7 cellular contexts compared by ENCODE assay signal in genomic region chr1:158149577-158150269, GRCh38. TPM values are rescaled to one million over a fixed set of nuclear protein-coding genes. Genes with fewer than 3 reads are reported as not detected.
DNase-seq lines count a peak whose midpoint lies in the region; ATAC-seq and TF ChIP-seq lines count a peak whose summit lies in the region.

No MANE protein-coding gene starts in this region.

- dilution Hi-C loops in IMR-90 (cut with HindIII; ENCODE audit: low sequenced_read_pairs, unreplicated experiment), result loop anchor here (25.0 kb wide), 1 partner anchor 187 kb away; no protein-coding TSS in a partner anchor

- no peak overlapping the region for H2BK20ac ChIP-seq in IMR-90 (ENCODE audit: low read depth, low read length)

- no peaks in the 10 kb centered on the region for H4K20me1 ChIP-seq in IMR-90 (ENCODE audit: insufficient read depth, low read length)
- H4K20me1 ChIP-seq in neural cell (ENCODE audit: insufficient read depth), result no peaks in the 10 kb centered on the region

- H3K27me3 ChIP-seq in IMR-90 (ENCODE audit: control insufficient read depth, insufficient read depth, low read length) (peaks cover 2% of the 10 kb centered on the region; the same call in 1 of the 2 replicates), SJSA1 (replicated peaks) (no peaks in the 10 kb centered on the region), neural cell (ENCODE audit: insufficient read depth, low read depth, low read length) (no peaks in the 10 kb centered on the region)

- peaks cover 6% of the 10 kb centered on the region for H3K9me1 ChIP-seq in IMR-90 (ENCODE audit: insufficient read depth, low read length)

- H2AFZ ChIP-seq in IMR-90 (replicated peaks; ENCODE audit: low read length, poor library complexity) (peak overlapping the region; percentile 96), neural cell (ENCODE audit: low read depth, low read length) (peak overlapping the region; percentile 66)

- H3K4me3 ChIP-seq in IMR-90 (ENCODE audit: insufficient read depth, low read depth, low read length) (peak overlapping the region; percentile 34), SJSA1 (peak overlapping the region; percentile 23), foreskin fibroblast (ENCODE audit: low read depth in 1 of 2, low read length in 2 of 2) (peak overlapping the region; percentile 38 to 51), neural cell (ENCODE audit: low read length) (peak overlapping the region; percentile 64)

- TF ChIP-seq EP300 in neural cell (conservative IDR thresholded peaks at IDR 0.05; ENCODE audit: poor library complexity, severe bottlenecking), result no peak

- H3K27ac ChIP-seq in IMR-90 (ENCODE audit: insufficient read depth, low read length) (no peak overlapping the region), SJSA1 (no peak overlapping the region), neural cell (ENCODE audit: low read length) (no peak overlapping the region)

- H2BK120ac ChIP-seq in IMR-90 (ENCODE audit: low read depth, low read length), result no peak overlapping the region

- POLR2A ChIA-PET in IMR-90 (lab: Charles Lee; ENCODE audit: unreplicated experiment), result no interaction called here

- WGBS in IMR-90 (ENCODE audit: extremely low coverage in 2 of 2, insufficient read length in 1 of 2), 2 experiments, result 8% methylated on average over 12 of the region's 31 CpGs; no CpG with 5 or more reads in 1 of the 2 experiments

- H3K4ac ChIP-seq in IMR-90 (ENCODE audit: low read depth, low read length), result peak overlapping the region; percentile 88

- TF ChIP-seq POLR2A in IMR-90 (IDR thresholded peaks at IDR 0.05; ENCODE audit: low read depth, low read length), result no peak

- peak overlapping the region; percentile 98 to 100 for H4K8ac ChIP-seq in IMR-90 (ENCODE audit: low read depth in 2 of 2, low read length in 2 of 2)

- peak overlapping the region; percentile 28; the same call in 1 of the 2 replicates for H3K23ac ChIP-seq in IMR-90 (ENCODE audit: low read depth, low read length)

- no peaks in the 10 kb centered on the region for H3K79me2 ChIP-seq in neural cell (replicated peaks; ENCODE audit: insufficient read depth, low read length)

- H3K4me2 ChIP-seq in IMR-90 (ENCODE audit: low read depth, low read length) (peak overlapping the region; percentile 79), neural cell (ENCODE audit: low read length) (peak overlapping the region; percentile 19)

- peak overlapping the region; percentile 82 for H3K14ac ChIP-seq in IMR-90 (replicated peaks; ENCODE audit: low read depth, low read length)

- H3K36me3 ChIP-seq in IMR-90 (ENCODE audit: control insufficient read depth, insufficient read depth, low read length), result no peaks in the 10 kb centered on the region
- no peaks in the 10 kb centered on the region for H3K36me3 ChIP-seq in SJSA1
- no peaks in the 10 kb centered on the region for H3K36me3 ChIP-seq in neural cell (ENCODE audit: insufficient read depth, low read length)

- peak overlapping the region; percentile 22 for H2AK9ac ChIP-seq in IMR-90 (replicated peaks; ENCODE audit: low read depth, low read length, poor library complexity)

- H3K79me1 ChIP-seq in IMR-90 (ENCODE audit: low read depth in 1 of 2, low read length in 2 of 2), result no peaks in the 10 kb centered on the region

- TF ChIP-seq CTCF in IMR-90 (conservative IDR thresholded peaks at IDR 0.05; ENCODE audit: low read depth, low read length) (no peak), foreskin fibroblast (IDR thresholded peaks at IDR 0.05; ENCODE audit: low read depth, low read length) (no peak), neural cell (IDR thresholded peaks at IDR 0.05; ENCODE audit: poor library complexity, severe bottlenecking) (no peak)

- H3K18ac ChIP-seq in IMR-90 (ENCODE audit: low read depth, low read length), result peak overlapping the region; percentile 46; the same call in 1 of the 2 replicates

- H3K56ac ChIP-seq in IMR-90 (ENCODE audit: extremely low read depth, insufficient read depth, low read length), result peak overlapping the region; percentile 63; the same call in 1 of the 2 replicates

- H3K9ac ChIP-seq in IMR-90 (ENCODE audit: low read depth, low read length), result no peak overlapping the region
- peak overlapping the region; percentile 42 for H3K9ac ChIP-seq in neural cell (ENCODE audit: low read length)

- DNase-seq in IMR-90 (peak; percentile 95), SJSA1 (ENCODE audit: low read depth in 1 of 2, low spot score in 2 of 2) (peak; percentile 87 to 95), foreskin fibroblast (peak; percentile 94 to 98)
- DNase-seq in activated naive CD4-positive, alpha-beta T cell (lab: John Stamatoyannopoulos, UW), result peak; percentile 4 to 51 (median 34)
- peak; percentile 65 for DNase-seq in stimulated activated naive CD4-positive, alpha-beta T cell treated with Interleukin-2 at 50 U/mL for 16 hours (lab: John Stamatoyannopoulos, UW)

- intact Hi-C loops in IMR-90 (cut with micrococcal nuclease), result no loop called here

- CTCF ChIA-PET in IMR-90 (lab: Yijun Ruan, JAX), result interaction anchor here (0.6 to 0.7 kb wide), 3 partner anchors 54 to 1887 kb away, joined by 3 to 4 read pairs (median 3); no protein-coding TSS in a partner anchor

- H3F3A ChIP-seq in neural cell (ENCODE audit: insufficient read depth, low read length, poor library complexity, severe bottlenecking), result no peaks in the 10 kb centered on the region

- H3K4me1 ChIP-seq in IMR-90 (ENCODE audit: control insufficient read depth, insufficient read depth, low read length) (peaks cover 3% of the 10 kb centered on the region), SJSA1 (replicated peaks) (peaks cover 18% of the 10 kb centered on the region)

- 0 out of 3 replicates have a peak overlapping the region, but pooled peaks have one; percentile 57 for H2BK15ac ChIP-seq in IMR-90 (ENCODE audit: low read depth, low read length)

- peak overlapping the region; percentile 34 for H2BK5ac ChIP-seq in IMR-90 (ENCODE audit: low read depth, low read length, poor library complexity, severe bottlenecking)

- BruUV-seq in IMR-90 (replicated peaks; lab: Mats Ljungman, UMichigan), result no TSS peak

- H4K5ac ChIP-seq in IMR-90 (ENCODE audit: low read depth, low read length), result peak overlapping the region; percentile 99

- H3K9me2 ChIP-seq in neural cell (ENCODE audit: insufficient read depth, low read length), result no peaks in the 10 kb centered on the region

- no peaks in the 10 kb centered on the region for H3K9me3 ChIP-seq in IMR-90 (ENCODE audit: control insufficient read depth, insufficient read depth, low read length)
- H3K9me3 ChIP-seq in SJSA1 (replicated peaks), result no peaks in the 10 kb centered on the region
- H3K9me3 ChIP-seq in neural cell (ENCODE audit: low read length), result no peaks in the 10 kb centered on the region

- peak overlapping the region; percentile 86 for H4K91ac ChIP-seq in IMR-90 (ENCODE audit: insufficient read depth, low read depth, low read length)

- no peak for TF ChIP-seq RAD21 in IMR-90 (IDR thresholded peaks at IDR 0.05; ENCODE audit: low read length)
- no peak for TF ChIP-seq RAD21 in neural cell (conservative IDR thresholded peaks at IDR 0.05)

- no peak overlapping the region for H2AK5ac ChIP-seq in IMR-90 (ENCODE audit: low read depth, low read length)

- ATAC-seq in GM18907 (IDR thresholded peaks at IDR 0.05; ENCODE audit: unreplicated experiment) (peak; percentile 62), IMR-90 (ENCODE audit: low read depth) (peak; percentile 98)

- in situ Hi-C loops in IMR-90 (cut with MboI; ENCODE audit: low sequenced_read_pairs), result loop anchor here (25.0 kb wide), 1 partner anchor 787 kb away; no protein-coding TSS in a partner anchor

TF ChIP-seq in IMR-90, 13 proteins besides CTCF, POLR2A, EP300 and RAD21:
- TF ChIP-seq CEBPB (IDR thresholded peaks at IDR 0.05; ENCODE audit: low read depth, low read length) (peak; percentile 64), USF2 (IDR thresholded peaks at IDR 0.05; ENCODE audit: low read depth, low read length) (peak; percentile 30; the same call in 1 of the 2 replicates), FOS (IDR thresholded peaks at IDR 0.05; ENCODE audit: low read depth, low read length) (no peak)

TF ChIP-seq in neural cell, 6 proteins besides CTCF, POLR2A, EP300 and RAD21:
- TF ChIP-seq MXI1 (conservative IDR thresholded peaks at IDR 0.05; ENCODE audit: poor library complexity, severe bottlenecking), result no peak
- TF ChIP-seq POLR2AphosphoS5 (IDR thresholded peaks at IDR 0.05), result no peak
- TF ChIP-seq, protein P1, sequence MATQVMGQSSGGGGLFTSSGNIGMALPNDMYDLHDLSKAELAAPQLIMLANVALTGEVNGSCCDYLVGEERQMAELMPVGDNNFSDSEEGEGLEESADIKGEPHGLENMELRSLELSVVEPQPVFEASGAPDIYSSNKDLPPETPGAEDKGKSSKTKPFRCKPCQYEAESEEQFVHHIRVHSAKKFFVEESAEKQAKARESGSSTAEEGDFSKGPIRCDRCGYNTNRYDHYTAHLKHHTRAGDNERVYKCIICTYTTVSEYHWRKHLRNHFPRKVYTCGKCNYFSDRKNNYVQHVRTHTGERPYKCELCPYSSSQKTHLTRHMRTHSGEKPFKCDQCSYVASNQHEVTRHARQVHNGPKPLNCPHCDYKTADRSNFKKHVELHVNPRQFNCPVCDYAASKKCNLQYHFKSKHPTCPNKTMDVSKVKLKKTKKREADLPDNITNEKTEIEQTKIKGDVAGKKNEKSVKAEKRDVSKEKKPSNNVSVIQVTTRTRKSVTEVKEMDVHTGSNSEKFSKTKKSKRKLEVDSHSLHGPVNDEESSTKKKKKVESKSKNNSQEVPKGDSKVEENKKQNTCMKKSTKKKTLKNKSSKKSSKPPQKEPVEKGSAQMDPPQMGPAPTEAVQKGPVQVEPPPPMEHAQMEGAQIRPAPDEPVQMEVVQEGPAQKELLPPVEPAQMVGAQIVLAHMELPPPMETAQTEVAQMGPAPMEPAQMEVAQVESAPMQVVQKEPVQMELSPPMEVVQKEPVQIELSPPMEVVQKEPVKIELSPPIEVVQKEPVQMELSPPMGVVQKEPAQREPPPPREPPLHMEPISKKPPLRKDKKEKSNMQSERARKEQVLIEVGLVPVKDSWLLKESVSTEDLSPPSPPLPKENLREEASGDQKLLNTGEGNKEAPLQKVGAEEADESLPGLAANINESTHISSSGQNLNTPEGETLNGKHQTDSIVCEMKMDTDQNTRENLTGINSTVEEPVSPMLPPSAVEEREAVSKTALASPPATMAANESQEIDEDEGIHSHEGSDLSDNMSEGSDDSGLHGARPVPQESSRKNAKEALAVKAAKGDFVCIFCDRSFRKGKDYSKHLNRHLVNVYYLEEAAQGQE (IDR thresholded peaks at IDR 0.05; ENCODE audit: borderline replicate concordance), result no peak
- no peak for TF ChIP-seq TAF1 (IDR thresholded peaks at IDR 0.05; ENCODE audit: low read depth)
- no peak for TF ChIP-seq EZH2 (IDR thresholded peaks at IDR 0.05; ENCODE audit: borderline replicate concordance, insufficient read depth, low read length, poor library complexity, severe bottlenecking)
- TF ChIP-seq SMC3 (conservative IDR thresholded peaks at IDR 0.05; ENCODE audit: poor library complexity), result no peak

RNA-seq across cellular contexts. Expression of gene CD1D, which starts 31.0 kb away (rescaled TPM):
- not detected in 2 replicates for total RNA-seq in IMR-90 (2012; rRNA removed)
- polyA plus RNA-seq in IMR-90 (2012; rRNA removed) (not detected in 2 replicates), neural cell (0.19 and 0.28 TPM in 2 replicates)
- polyA plus RNA-seq in IMR-90 (2012; cell fraction: cytosol; rRNA removed), result not detected in 2 replicates
- not detected in 2 replicates for polyA plus RNA-seq in IMR-90 (2012; cell fraction: nucleus; rRNA removed; ENCODE audit: low replicate concordance)
- total RNA-seq in SJSA1 (2014; rRNA removed; shearing (Covaris generic)), result not detected in 2 replicates
- 0.23 and 0.49 TPM in 2 replicates for polyA minus RNA-seq in neural cell

Comparison
In these comparisons a context has a peak if more than half of its experiments do, and no peak if none do; other contexts are left out.
1. DNase-seq: peak in every context shown above with its lines; median percentile 96 in foreskin fibroblast; 95 in IMR-90; 91 in SJSA1; 65 in stimulated activated naive CD4-positive, alpha-beta T cell treated with Interleukin-2 at 50 U/mL for 16 hours; 34 in activated naive CD4-positive, alpha-beta T cell.